Comparison of ENCODE assay signal across 1 cellular context in the genomic region with DNA sequence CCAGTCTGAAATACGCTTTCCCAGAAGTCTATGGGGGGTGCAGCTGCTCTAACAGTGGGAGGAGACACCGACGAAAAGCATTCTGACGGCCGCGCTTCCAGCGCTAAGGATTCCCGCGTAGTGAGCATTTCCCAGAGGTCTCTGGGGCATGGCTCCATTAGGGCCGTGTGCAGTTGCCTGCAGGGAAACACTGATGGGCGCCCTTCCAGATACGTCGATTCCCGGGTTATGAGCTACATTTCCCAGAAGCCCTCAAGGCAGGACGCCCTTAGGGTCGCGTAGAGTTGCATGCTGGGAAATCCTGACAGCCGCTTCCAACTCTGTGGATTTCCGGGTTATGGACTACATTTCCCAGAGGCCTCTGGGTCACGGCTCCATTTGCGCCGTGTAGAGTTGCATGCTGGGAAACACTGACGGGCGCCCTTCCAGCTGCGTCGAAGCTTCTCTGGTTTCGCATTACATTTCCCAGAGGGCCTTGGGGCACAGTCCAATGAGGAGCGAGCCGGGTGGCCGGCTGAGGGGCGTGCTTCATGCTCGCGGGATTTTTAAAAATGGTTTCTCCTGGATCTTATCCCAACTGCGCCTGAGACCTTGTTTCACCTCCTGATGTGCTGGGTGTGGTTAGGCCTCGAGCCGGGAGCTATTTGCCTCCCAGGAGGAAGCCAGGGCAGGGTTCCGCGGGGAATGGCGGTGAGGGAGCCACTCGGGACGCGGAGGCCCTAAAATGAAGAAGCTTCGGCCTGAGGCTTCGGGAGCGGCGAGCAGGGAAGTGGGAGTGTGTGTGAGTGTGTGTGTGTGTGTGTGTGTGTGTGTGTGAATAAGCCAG.
TF ChIP-seq lines count a peak whose summit lies in the region.

No MANE protein-coding gene starts in this region.

TF ChIP-seq in HEK293, 187 proteins besides CTCF, POLR2A, EP300 and RAD21 (continued from another document and continues in another):
- TF ChIP-seq, protein P1, sequence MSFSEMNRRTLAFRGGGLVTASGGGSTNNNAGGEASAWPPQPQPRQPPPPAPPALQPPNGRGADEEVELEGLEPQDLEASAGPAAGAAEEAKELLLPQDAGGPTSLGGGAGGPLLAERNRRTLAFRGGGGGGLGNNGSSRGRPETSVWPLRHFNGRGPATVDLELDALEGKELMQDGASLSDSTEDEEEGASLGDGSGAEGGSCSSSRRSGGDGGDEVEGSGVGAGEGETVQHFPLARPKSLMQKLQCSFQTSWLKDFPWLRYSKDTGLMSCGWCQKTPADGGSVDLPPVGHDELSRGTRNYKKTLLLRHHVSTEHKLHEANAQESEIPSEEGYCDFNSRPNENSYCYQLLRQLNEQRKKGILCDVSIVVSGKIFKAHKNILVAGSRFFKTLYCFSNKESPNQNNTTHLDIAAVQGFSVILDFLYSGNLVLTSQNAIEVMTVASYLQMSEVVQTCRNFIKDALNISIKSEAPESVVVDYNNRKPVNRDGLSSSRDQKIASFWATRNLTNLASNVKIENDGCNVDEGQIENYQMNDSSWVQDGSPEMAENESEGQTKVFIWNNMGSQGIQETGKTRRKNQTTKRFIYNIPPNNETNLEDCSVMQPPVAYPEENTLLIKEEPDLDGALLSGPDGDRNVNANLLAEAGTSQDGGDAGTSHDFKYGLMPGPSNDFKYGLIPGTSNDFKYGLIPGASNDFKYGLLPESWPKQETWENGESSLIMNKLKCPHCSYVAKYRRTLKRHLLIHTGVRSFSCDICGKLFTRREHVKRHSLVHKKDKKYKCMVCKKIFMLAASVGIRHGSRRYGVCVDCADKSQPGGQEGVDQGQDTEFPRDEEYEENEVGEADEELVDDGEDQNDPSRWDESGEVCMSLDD (tag by site-specific recombination; IDR thresholded peaks at IDR 0.05), result 0 out of 2 replicates have a peak, but pooled peaks have one; percentile 33
- TF ChIP-seq ZNF548 (tag by site-specific recombination; IDR thresholded peaks at IDR 0.05) (no peak), ZFP69B (tag by site-specific recombination; IDR thresholded peaks at IDR 0.05) (peak; percentile 71), ZNF266 (tag by site-specific recombination; IDR thresholded peaks at IDR 0.05; ENCODE audit: low read depth) (no peak), ZNF664 (tag by site-specific recombination; IDR thresholded peaks at IDR 0.05) (no peak), ZBTB26 (tag by site-specific recombination; optimal IDR thresholded peaks at IDR 0.05) (peak; percentile 62), ZNF146 (tag by site-specific recombination; IDR thresholded peaks at IDR 0.05) (no peak), ZBTB17 (tag by site-specific recombination; IDR thresholded peaks at IDR 0.05) (peak; percentile 98), ZNF747 (tag by site-specific recombination; IDR thresholded peaks at IDR 0.05) (no peak), MZF1 (tag by site-specific recombination; IDR thresholded peaks at IDR 0.05; ENCODE audit: borderline replicate concordance) (no peak; the same call in 1 of the 2 replicates), ZXDB (tag by site-specific recombination; IDR thresholded peaks at IDR 0.05) (peak; percentile 82), ZFP41 (tag by site-specific recombination; IDR thresholded peaks at IDR 0.05; ENCODE audit: borderline replicate concordance) (no peak), ZNF621 (tag by site-specific recombination; IDR thresholded peaks at IDR 0.05) (no peak), MEIS1 (CRISPR knock-in tag; IDR thresholded peaks at IDR 0.05; ENCODE audit: borderline replicate concordance) (no peak), KLF1 (tag by site-specific recombination; IDR thresholded peaks at IDR 0.05) (peak; percentile 39), ZNF2 (tag by site-specific recombination; IDR thresholded peaks at IDR 0.05) (no peak), YY1 (tag by site-specific recombination; IDR thresholded peaks at IDR 0.05) (peak; percentile 83), ZNF37A (tag by site-specific recombination; IDR thresholded peaks at IDR 0.05) (0 out of 2 replicates have a peak, but pooled peaks have one; percentile 51), ZBTB44 (tag by site-specific recombination; IDR thresholded peaks at IDR 0.05) (peak; percentile 21; the same call in 1 of the 2 replicates), KLF9 (tag by site-specific recombination; IDR thresholded peaks at IDR 0.05; ENCODE audit: low read depth) (peak; percentile 80), ZNF560 (tag by site-specific recombination; IDR thresholded peaks at IDR 0.05; ENCODE audit: borderline replicate concordance) (no peak), WT1 (tag by site-specific recombination; IDR thresholded peaks at IDR 0.05) (0 out of 2 replicates have a peak, but pooled peaks have one; percentile 21), SP2 (tag by site-specific recombination; IDR thresholded peaks at IDR 0.05) (peak; percentile 41), SP3 (tag by site-specific recombination; IDR thresholded peaks at IDR 0.05) (peak; percentile 80), ZNF629 (tag by site-specific recombination; IDR thresholded peaks at IDR 0.05) (peak; percentile 68)
- TF ChIP-seq, protein P2, sequence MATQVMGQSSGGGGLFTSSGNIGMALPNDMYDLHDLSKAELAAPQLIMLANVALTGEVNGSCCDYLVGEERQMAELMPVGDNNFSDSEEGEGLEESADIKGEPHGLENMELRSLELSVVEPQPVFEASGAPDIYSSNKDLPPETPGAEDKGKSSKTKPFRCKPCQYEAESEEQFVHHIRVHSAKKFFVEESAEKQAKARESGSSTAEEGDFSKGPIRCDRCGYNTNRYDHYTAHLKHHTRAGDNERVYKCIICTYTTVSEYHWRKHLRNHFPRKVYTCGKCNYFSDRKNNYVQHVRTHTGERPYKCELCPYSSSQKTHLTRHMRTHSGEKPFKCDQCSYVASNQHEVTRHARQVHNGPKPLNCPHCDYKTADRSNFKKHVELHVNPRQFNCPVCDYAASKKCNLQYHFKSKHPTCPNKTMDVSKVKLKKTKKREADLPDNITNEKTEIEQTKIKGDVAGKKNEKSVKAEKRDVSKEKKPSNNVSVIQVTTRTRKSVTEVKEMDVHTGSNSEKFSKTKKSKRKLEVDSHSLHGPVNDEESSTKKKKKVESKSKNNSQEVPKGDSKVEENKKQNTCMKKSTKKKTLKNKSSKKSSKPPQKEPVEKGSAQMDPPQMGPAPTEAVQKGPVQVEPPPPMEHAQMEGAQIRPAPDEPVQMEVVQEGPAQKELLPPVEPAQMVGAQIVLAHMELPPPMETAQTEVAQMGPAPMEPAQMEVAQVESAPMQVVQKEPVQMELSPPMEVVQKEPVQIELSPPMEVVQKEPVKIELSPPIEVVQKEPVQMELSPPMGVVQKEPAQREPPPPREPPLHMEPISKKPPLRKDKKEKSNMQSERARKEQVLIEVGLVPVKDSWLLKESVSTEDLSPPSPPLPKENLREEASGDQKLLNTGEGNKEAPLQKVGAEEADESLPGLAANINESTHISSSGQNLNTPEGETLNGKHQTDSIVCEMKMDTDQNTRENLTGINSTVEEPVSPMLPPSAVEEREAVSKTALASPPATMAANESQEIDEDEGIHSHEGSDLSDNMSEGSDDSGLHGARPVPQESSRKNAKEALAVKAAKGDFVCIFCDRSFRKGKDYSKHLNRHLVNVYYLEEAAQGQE (tag by site-specific recombination; IDR thresholded peaks at IDR 0.05), result no peak
- TF ChIP-seq, protein P3, sequence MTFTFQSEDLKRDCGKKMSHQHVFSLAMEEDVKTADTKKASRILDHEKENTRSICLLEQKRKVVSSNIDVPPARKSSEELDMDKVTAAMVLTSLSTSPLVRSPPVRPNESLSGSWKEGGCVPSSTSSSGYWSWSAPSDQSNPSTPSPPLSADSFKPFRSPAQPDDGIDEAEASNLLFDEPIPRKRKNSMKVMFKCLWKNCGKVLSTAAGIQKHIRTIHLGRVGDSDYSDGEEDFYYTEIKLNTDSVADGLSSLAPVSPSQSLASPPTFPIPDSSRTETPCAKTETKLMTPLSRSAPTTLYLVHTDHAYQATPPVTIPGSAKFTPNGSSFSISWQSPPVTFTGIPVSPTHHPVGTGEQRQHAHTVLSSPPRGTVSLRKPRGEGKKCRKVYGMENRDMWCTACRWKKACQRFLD (tag by site-specific recombination; IDR thresholded peaks at IDR 0.05), result 0 out of 2 replicates have a peak, but pooled peaks have one; percentile 15
- TF ChIP-seq, protein P4, sequence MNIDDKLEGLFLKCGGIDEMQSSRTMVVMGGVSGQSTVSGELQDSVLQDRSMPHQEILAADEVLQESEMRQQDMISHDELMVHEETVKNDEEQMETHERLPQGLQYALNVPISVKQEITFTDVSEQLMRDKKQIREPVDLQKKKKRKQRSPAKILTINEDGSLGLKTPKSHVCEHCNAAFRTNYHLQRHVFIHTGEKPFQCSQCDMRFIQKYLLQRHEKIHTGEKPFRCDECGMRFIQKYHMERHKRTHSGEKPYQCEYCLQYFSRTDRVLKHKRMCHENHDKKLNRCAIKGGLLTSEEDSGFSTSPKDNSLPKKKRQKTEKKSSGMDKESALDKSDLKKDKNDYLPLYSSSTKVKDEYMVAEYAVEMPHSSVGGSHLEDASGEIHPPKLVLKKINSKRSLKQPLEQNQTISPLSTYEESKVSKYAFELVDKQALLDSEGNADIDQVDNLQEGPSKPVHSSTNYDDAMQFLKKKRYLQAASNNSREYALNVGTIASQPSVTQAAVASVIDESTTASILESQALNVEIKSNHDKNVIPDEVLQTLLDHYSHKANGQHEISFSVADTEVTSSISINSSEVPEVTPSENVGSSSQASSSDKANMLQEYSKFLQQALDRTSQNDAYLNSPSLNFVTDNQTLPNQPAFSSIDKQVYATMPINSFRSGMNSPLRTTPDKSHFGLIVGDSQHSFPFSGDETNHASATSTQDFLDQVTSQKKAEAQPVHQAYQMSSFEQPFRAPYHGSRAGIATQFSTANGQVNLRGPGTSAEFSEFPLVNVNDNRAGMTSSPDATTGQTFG (tag by site-specific recombination; IDR thresholded peaks at IDR 0.05; ENCODE audit: borderline replicate concordance), result no peak
- TF ChIP-seq, protein P5, sequence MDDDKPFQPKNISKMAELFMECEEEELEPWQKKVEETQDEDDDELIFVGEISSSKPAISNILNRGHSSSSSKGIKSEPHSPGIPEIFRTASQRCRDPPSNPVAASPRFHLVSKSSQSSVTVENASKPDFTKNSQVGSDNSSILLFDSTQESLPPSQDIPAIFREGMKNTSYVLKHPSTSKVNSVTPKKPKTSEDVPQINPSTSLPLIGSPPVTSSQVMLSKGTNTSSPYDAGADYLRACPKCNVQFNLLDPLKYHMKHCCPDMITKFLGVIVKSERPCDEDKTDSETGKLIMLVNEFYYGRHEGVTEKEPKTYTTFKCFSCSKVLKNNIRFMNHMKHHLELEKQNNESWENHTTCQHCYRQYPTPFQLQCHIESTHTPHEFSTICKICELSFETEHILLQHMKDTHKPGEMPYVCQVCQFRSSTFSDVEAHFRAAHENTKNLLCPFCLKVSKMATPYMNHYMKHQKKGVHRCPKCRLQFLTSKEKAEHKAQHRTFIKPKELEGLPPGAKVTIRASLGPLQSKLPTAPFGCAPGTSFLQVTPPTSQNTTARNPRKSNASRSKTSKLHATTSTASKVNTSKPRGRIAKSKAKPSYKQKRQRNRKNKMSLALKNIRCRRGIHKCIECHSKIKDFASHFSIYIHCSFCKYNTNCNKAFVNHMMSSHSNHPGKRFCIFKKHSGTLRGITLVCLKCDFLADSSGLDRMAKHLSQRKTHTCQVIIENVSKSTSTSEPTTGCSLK (tag by site-specific recombination; IDR thresholded peaks at IDR 0.05), result no peak
- TF ChIP-seq, protein P6, sequence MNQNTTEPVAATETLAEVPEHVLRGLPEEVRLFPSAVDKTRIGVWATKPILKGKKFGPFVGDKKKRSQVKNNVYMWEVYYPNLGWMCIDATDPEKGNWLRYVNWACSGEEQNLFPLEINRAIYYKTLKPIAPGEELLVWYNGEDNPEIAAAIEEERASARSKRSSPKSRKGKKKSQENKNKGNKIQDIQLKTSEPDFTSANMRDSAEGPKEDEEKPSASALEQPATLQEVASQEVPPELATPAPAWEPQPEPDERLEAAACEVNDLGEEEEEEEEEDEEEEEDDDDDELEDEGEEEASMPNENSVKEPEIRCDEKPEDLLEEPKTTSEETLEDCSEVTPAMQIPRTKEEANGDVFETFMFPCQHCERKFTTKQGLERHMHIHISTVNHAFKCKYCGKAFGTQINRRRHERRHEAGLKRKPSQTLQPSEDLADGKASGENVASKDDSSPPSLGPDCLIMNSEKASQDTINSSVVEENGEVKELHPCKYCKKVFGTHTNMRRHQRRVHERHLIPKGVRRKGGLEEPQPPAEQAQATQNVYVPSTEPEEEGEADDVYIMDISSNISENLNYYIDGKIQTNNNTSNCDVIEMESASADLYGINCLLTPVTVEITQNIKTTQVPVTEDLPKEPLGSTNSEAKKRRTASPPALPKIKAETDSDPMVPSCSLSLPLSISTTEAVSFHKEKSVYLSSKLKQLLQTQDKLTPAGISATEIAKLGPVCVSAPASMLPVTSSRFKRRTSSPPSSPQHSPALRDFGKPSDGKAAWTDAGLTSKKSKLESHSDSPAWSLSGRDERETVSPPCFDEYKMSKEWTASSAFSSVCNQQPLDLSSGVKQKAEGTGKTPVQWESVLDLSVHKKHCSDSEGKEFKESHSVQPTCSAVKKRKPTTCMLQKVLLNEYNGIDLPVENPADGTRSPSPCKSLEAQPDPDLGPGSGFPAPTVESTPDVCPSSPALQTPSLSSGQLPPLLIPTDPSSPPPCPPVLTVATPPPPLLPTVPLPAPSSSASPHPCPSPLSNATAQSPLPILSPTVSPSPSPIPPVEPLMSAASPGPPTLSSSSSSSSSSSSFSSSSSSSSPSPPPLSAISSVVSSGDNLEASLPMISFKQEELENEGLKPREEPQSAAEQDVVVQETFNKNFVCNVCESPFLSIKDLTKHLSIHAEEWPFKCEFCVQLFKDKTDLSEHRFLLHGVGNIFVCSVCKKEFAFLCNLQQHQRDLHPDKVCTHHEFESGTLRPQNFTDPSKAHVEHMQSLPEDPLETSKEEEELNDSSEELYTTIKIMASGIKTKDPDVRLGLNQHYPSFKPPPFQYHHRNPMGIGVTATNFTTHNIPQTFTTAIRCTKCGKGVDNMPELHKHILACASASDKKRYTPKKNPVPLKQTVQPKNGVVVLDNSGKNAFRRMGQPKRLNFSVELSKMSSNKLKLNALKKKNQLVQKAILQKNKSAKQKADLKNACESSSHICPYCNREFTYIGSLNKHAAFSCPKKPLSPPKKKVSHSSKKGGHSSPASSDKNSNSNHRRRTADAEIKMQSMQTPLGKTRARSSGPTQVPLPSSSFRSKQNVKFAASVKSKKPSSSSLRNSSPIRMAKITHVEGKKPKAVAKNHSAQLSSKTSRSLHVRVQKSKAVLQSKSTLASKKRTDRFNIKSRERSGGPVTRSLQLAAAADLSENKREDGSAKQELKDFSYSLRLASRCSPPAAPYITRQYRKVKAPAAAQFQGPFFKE (tag by site-specific recombination; IDR thresholded peaks at IDR 0.05; ENCODE audit: borderline replicate concordance), result no peak
